In genomic region chr3:17535173-17535730, GRCh38 we compare ENCODE assay signal across 1 cellular context.
TF ChIP-seq lines count a peak whose summit lies in the region.

No MANE protein-coding gene starts in this region.

TF ChIP-seq in SK-N-SH treated with all-trans-retinoic acid at 6 μM for 48 hours, 23 proteins besides CTCF, POLR2A, EP300 and RAD21 (continued from another document):
- TF ChIP-seq POU6F1 (CRISPR knock-in tag; IDR thresholded peaks at IDR 0.05; ENCODE audit: borderline replicate concordance, low read depth), result no peak
- TF ChIP-seq ARNTL (CRISPR knock-in tag; IDR thresholded peaks at IDR 0.05; ENCODE audit: borderline replicate concordance, low read depth), result no peak
- no peak for TF ChIP-seq GLIS3 (CRISPR knock-in tag; IDR thresholded peaks at IDR 0.05)
- no peak for TF ChIP-seq ISL1 (CRISPR knock-in tag; IDR thresholded peaks at IDR 0.05)
- no peak for TF ChIP-seq OSR1 (CRISPR knock-in tag; IDR thresholded peaks at IDR 0.05)
- TF ChIP-seq ZNF565 (CRISPR knock-in tag; conservative IDR thresholded peaks at IDR 0.05; ENCODE audit: low read depth), result no peak
- no peak for TF ChIP-seq PATZ1 (CRISPR knock-in tag; IDR thresholded peaks at IDR 0.05; ENCODE audit: borderline replicate concordance)
- no peak for TF ChIP-seq CSRNP3 (CRISPR knock-in tag; IDR thresholded peaks at IDR 0.05)
- TF ChIP-seq RARB (CRISPR knock-in tag; IDR thresholded peaks at IDR 0.05), result no peak
